15 cellular contexts compared by ENCODE assay signal in the genomic region with DNA sequence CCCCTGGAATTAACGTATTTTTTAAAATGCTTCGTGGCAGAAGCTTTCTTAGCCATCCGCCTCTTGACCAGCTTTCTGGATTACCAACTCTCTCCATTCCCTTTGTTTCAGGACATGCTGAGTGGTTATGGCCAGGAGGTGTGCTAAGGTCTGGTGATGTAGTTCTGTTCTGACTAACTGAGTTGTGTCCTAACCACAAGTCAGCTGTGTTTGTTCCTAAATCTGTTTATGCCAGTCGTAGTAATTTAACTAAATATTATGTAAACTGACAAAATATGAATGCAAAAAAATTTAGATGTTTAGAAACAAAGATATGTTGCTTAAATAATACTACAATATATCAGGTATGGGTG.
DNase-seq lines count a peak whose midpoint lies in the region; ATAC-seq, FAIRE-seq and TF ChIP-seq lines count a peak whose summit lies in the region.
"Had no signal": no experiment of that assay in that cellular context is flagged by ENCODE, and none has a peak within 500 bp of the region (broad histone marks: within the 10 kb centered on the region; RNA-seq: fewer than 3 reads in every experiment).

No MANE protein-coding gene starts in this region.

- H3K27ac Mint-ChIP-seq in activated T-cell treated with anti-CD3 and anti-CD28 coated beads, Interleukin-2, amount 50 U/mL, for 24 hours, result no peak overlapping the region

- FAIRE-seq in GM18507 (lab: Jason Lieb, UNC), result peak; percentile 31

- H3K27me3 Mint-ChIP-seq in activated T-cell treated with anti-CD3 and anti-CD28 coated beads, Interleukin-2, amount 50 U/mL, for 24 hours, result no peaks in the 10 kb centered on the region
- H3K27me3 Mint-ChIP-seq: naive thymus-derived CD4-positive, alpha-beta T cell had no signal

- peak; percentile 20 for DNase-seq in GM18507 (ENCODE audit: extremely low spot score, insufficient read length, low read depth)
- no peak for DNase-seq in lower lobe of right lung
- DNase-seq in NCI-H2029 treated with DMSO at 0.1 percent for 48 hours (lab: John Stamatoyannopoulos, UW), result no peak
- DNase-seq in cerebellum (ENCODE audit: low spot score), result no peak
- DNase-seq in activated T-cell treated with anti-CD3 and anti-CD28 coated beads, Interleukin-2, amount 50 U/mL, for 24 hours, result no peak
- no peak for DNase-seq in activated effector memory CD4-positive, alpha-beta T cell treated with anti-CD3 and anti-CD28 coated beads, Interleukin-2, amount 50 U/mL, for 16 hours
- DNase-seq: islet precursor cell; MG63; naive thymus-derived CD4-positive, alpha-beta T cell; transverse colon had no signal

- no peak overlapping the region for H3K9ac ChIP-seq in OCI-LY3 (ENCODE audit: low read length)
- H3K9ac ChIP-seq: BLaER1 treated with 17β-estradiol and CSF1 and Interleukin-3, amounts not matched to agents 10 nM and 100 nM had no signal

- H3K36me3 Mint-ChIP-seq in activated T-cell treated with anti-CD3 and anti-CD28 coated beads, Interleukin-2, amount 50 U/mL, for 24 hours (ENCODE audit: low read depth), result peaks cover 12% of the 10 kb centered on the region

- ATAC-seq in GM21786 (IDR thresholded peaks at IDR 0.05; ENCODE audit: unreplicated experiment) (peak; percentile 81), lower lobe of right lung (peak; percentile 52 to 78)
- ATAC-seq: activated CD4-positive, CD25-positive, alpha-beta regulatory T cell treated with anti-CD3 and anti-CD28 coated beads, Interleukin-2, amount 50 U/mL, for 24 hours; naive thymus-derived CD4-positive, alpha-beta T cell had no signal

- peak overlapping the region; percentile 23; the same call in 1 of the 2 replicates for H3K4me2 ChIP-seq in OCI-LY3 (ENCODE audit: low read length)
- H3K4me2 ChIP-seq: BLaER1 treated with 17β-estradiol and CSF1 and Interleukin-3, amounts not matched to agents 10 nM and 100 nM had no signal

- no peak overlapping the region for H3K4me3 Mint-ChIP-seq in activated T-cell treated with anti-CD3 and anti-CD28 coated beads, Interleukin-2, amount 50 U/mL, for 24 hours
- H3K4me3 Mint-ChIP-seq: naive thymus-derived CD4-positive, alpha-beta T cell had no signal

- H3K27ac ChIP-seq in OCI-LY3 (ENCODE audit: low read length) (no peak overlapping the region), lower lobe of right lung (no peak overlapping the region)
- H3K27ac ChIP-seq: BLaER1 treated with 17β-estradiol and CSF1 and Interleukin-3, amounts not matched to agents 10 nM and 100 nM; SJSA1; transverse colon had no signal

- H3K9me3 ChIP-seq in OCI-LY3 (ENCODE audit: insufficient read depth, low read length) (no peaks in the 10 kb centered on the region), lower lobe of right lung (no peaks in the 10 kb centered on the region)
- H3K9me3 ChIP-seq: MG63, SJSA1, transverse colon had no signal

- no peaks in the 10 kb centered on the region for H4K20me1 ChIP-seq in OCI-LY3 (ENCODE audit: insufficient read depth, low read length)
- H4K20me1 ChIP-seq: BLaER1 treated with 17β-estradiol and CSF1 and Interleukin-3, amounts not matched to agents 10 nM and 100 nM had no signal

- H3K27me3 ChIP-seq in OCI-LY3 (ENCODE audit: low read depth, low read length) (no peaks in the 10 kb centered on the region), lower lobe of right lung (ENCODE audit: low read depth) (no peaks in the 10 kb centered on the region)
- H3K27me3 ChIP-seq: BLaER1 treated with 17β-estradiol and CSF1 and Interleukin-3, amounts not matched to agents 10 nM and 100 nM; MG63; SJSA1; transverse colon had no signal

- H3K79me2 ChIP-seq in OCI-LY3 (ENCODE audit: low read length), result no peaks in the 10 kb centered on the region

- TF ChIP-seq CTCF in OCI-LY3 (IDR thresholded peaks at IDR 0.05; ENCODE audit: low read depth, low read length) (no peak), lower lobe of right lung (IDR thresholded peaks at IDR 0.05) (no peak)

- H3K36me3 ChIP-seq in OCI-LY3 (replicated peaks; ENCODE audit: low read depth, low read length), result peaks cover 3% of the 10 kb centered on the region
- no peaks in the 10 kb centered on the region for H3K36me3 ChIP-seq in lower lobe of right lung
- H3K36me3 ChIP-seq: MG63, SJSA1, transverse colon had no signal

- H2AFZ ChIP-seq in OCI-LY3 (ENCODE audit: low read depth, low read length), result no peak overlapping the region

- H3K9me3 Mint-ChIP-seq in activated T-cell treated with anti-CD3 and anti-CD28 coated beads, Interleukin-2, amount 50 U/mL, for 24 hours, result no peaks in the 10 kb centered on the region

- intact Hi-C loops in lower lobe of right lung (cut with DNase I), result no loop called here

- H3K4me3 ChIP-seq in OCI-LY3 (ENCODE audit: low read length) (no peak overlapping the region), lower lobe of right lung (no peak overlapping the region)
- H3K4me3 ChIP-seq: BLaER1 treated with 17β-estradiol and CSF1 and Interleukin-3, amounts not matched to agents 10 nM and 100 nM; MG63; SJSA1; transverse colon had no signal

- peaks cover 5% of the 10 kb centered on the region for H3K4me1 Mint-ChIP-seq in activated T-cell treated with anti-CD3 and anti-CD28 coated beads, Interleukin-2, amount 50 U/mL, for 24 hours (ENCODE audit: low read depth)

- H3K4me1 ChIP-seq in OCI-LY3 (ENCODE audit: low read length), result peaks cover 17% of the 10 kb centered on the region
- H3K4me1 ChIP-seq in lower lobe of right lung, result peaks cover 9% of the 10 kb centered on the region
- H3K4me1 ChIP-seq: BLaER1 treated with 17β-estradiol and CSF1 and Interleukin-3, amounts not matched to agents 10 nM and 100 nM; SJSA1 had no signal
